ENCODE assay signal across 9 cellular contexts in genomic region chr1:209860293-209860881, GRCh38. TPM values are rescaled to one million over a fixed set of nuclear protein-coding genes. Genes with fewer than 3 reads are reported as not detected.
A peak's percentile ranks its signal among the peaks of the same experiment; 100 is the strongest.
DNase-seq lines count a peak whose midpoint lies in the region; ATAC-seq, FAIRE-seq and TF ChIP-seq lines count a peak whose summit lies in the region.
"Had no signal": no experiment of that assay in that cellular context is flagged by ENCODE, and none has a peak within 500 bp of the region (broad histone marks: within the 10 kb centered on the region; RNA-seq: fewer than 3 reads in every experiment).

No MANE protein-coding gene starts in this region.

- peak; percentile 94 for TF ChIP-seq CTCF in C4-2B (conservative IDR thresholded peaks at IDR 0.05)
- peak; percentile 66 to 95 (median 90) for TF ChIP-seq CTCF in right lobe of liver (IDR thresholded peaks at IDR 0.05)

- H3K27ac Mint-ChIP-seq in activated CD4-positive, alpha-beta T cell treated with anti-CD3 and anti-CD28 coated beads for 36 hours: no peak overlapping the region
- H3K27ac Mint-ChIP-seq: T-helper 1 cell treated with Interleukin-12 subunit alpha and Interleukin-12 subunit beta and Interleukin-4 antibody, amounts not matched to agents 30 μg/mL and 1 μg/mL, for 36 hours had no signal

- POLR2A ChIA-PET in activated CD4-positive, alpha-beta T cell treated with anti-CD3 and anti-CD28 coated beads for 36 hours (lab: Charles Lee): no interaction called here

- no peaks in the 10 kb centered on the region for H3K4me1 ChIP-seq in right lobe of liver

- H3K36me3 ChIP-seq in right lobe of liver: no peaks in the 10 kb centered on the region

- DNase-seq in GM19238 (ENCODE audit: insufficient read length, low spot score) (peak; percentile 56), NCI-H460 (ENCODE audit: extremely low read depth, low read depth) (peak; percentile 82), right lobe of liver (peak; percentile 73 to 75 (median 73))
- DNase-seq in activated CD4-positive, alpha-beta T cell treated with anti-CD3 and anti-CD28 coated beads for 36 hours: peak; percentile 86
- peak; percentile 52 for DNase-seq in stimulated activated CD8-positive, alpha-beta memory T cell treated with anti-CD3 and anti-CD28 coated beads, Interleukin-12 subunit alpha, Interleukin-12 subunit beta, amount 100 ng/mL, for 1 hour (ENCODE audit: low read depth)

- no peaks in the 10 kb centered on the region for H3K9me3 Mint-ChIP-seq in activated CD4-positive, alpha-beta T cell treated with anti-CD3 and anti-CD28 coated beads for 36 hours (ENCODE audit: low read depth)
- H3K9me3 Mint-ChIP-seq: T-helper 1 cell treated with Interleukin-12 subunit alpha and Interleukin-12 subunit beta and Interleukin-4 antibody, amounts not matched to agents 30 μg/mL and 1 μg/mL, for 36 hours had no signal

- no peaks in the 10 kb centered on the region for H3K4me1 Mint-ChIP-seq in activated CD4-positive, alpha-beta T cell treated with anti-CD3 and anti-CD28 coated beads for 36 hours

- H3K36me3 Mint-ChIP-seq in activated CD4-positive, alpha-beta T cell treated with anti-CD3 and anti-CD28 coated beads for 36 hours (ENCODE audit: low read depth): peaks cover 6% of the 10 kb centered on the region

- WGBS in right lobe of liver (ENCODE audit: insufficient coverage, low coverage, low lambda C conversion rate, missing lambda C conversion rate): 12% methylated on average over 7 of the region's 7 CpGs

- no peak overlapping the region for H3K4me3 Mint-ChIP-seq in activated CD4-positive, alpha-beta T cell treated with anti-CD3 and anti-CD28 coated beads for 36 hours
- H3K4me3 Mint-ChIP-seq: T-helper 1 cell treated with Interleukin-12 subunit alpha and Interleukin-12 subunit beta and Interleukin-4 antibody, amounts not matched to agents 30 μg/mL and 1 μg/mL, for 36 hours had no signal

- TF ChIP-seq POLR2A in right lobe of liver (IDR thresholded peaks at IDR 0.05): no peak

- ATAC-seq in HG03280 (IDR thresholded peaks at IDR 0.05; ENCODE audit: unreplicated experiment) (peak; percentile 94), right lobe of liver (peak; percentile 92 to 96 (median 95))
- ATAC-seq in activated CD4-positive, alpha-beta T cell treated with anti-CD3 and anti-CD28 coated beads for 36 hours: peak; percentile 95

- no peak overlapping the region for H3K4me3 ChIP-seq in right lobe of liver

- CTCF ChIA-PET in activated CD4-positive, alpha-beta T cell treated with anti-CD3 and anti-CD28 coated beads for 36 hours (lab: Charles Lee): interaction anchor here (0.6 to 3.5 kb wide), 25 partner anchors 9 to 617 kb away, joined by 3 to 29 read pairs (median 4); no protein-coding TSS in a partner anchor

- H3K27ac ChIP-seq in C4-2B (no peak overlapping the region), right lobe of liver (no peak overlapping the region)

- no peaks in the 10 kb centered on the region for H3K9me3 ChIP-seq in right lobe of liver

- peaks cover 4% of the 10 kb centered on the region for H3K27me3 Mint-ChIP-seq in activated CD4-positive, alpha-beta T cell treated with anti-CD3 and anti-CD28 coated beads for 36 hours

- H3K27me3 ChIP-seq in right lobe of liver: no peaks in the 10 kb centered on the region

- intact Hi-C loops in activated CD4-positive, alpha-beta T cell treated with anti-CD3 and anti-CD28 coated beads for 36 hours (cut with DNase I, micrococcal nuclease): loop anchor here (1.0 to 10.0 kb wide), 6 partner anchors 76 to 540 kb away; partner anchors contain the start of gene SYT14 (in 1 of the 2)
- intact Hi-C loops in right lobe of liver (cut with DNase I): loop anchor here in 1 of 2 donors (10.0 kb wide), 1 partner anchor 124 kb away; no protein-coding TSS in a partner anchor

- peak; percentile 33 for FAIRE-seq in colon (lab: Jason Lieb, UNC)

RNA-seq across cellular contexts. Expression of gene UTP25, which starts 32.6 kb away (rescaled TPM):
- 28.8 and 29.2 TPM in 2 replicates for total RNA-seq in NCI-H460 (2014; rRNA removed; shearing (Covaris generic))
- polyA plus RNA-seq in NCI-H460 (2014; cell fraction: nucleus; rRNA removed): 10.0 and 13.3 TPM in 2 replicates
- 10 to 100 TPM in 1 of 2 experiments, 1 to 10 TPM in 1; 9.4 to 10.4 TPM for total RNA-seq in activated CD4-positive, alpha-beta T cell treated with anti-CD3 and anti-CD28 coated beads for 36 hours
- 1 to 10 TPM; 4.6 to 10.0 (median 6.4) TPM for total RNA-seq in right lobe of liver

RNA-seq across cellular contexts. Expression of gene IRF6, which starts 54.4 kb away (rescaled TPM):
- 0.10 and 0.20 TPM in 2 replicates for total RNA-seq in NCI-H460 (2014; rRNA removed; shearing (Covaris generic))
- polyA plus RNA-seq in NCI-H460 (2014; cell fraction: nucleus; rRNA removed): 0.07 TPM in 1 of 2 replicates, not detected in the other
- under 1 TPM; 0.11 to 0.14 TPM for total RNA-seq in activated CD4-positive, alpha-beta T cell treated with anti-CD3 and anti-CD28 coated beads for 36 hours
- total RNA-seq in right lobe of liver: 10 to 100 TPM; 24.9 to 33.9 (median 28.9) TPM

Comparison
In these comparisons a context has a peak if more than half of its experiments do, and no peak if none do; other contexts are left out.
1. RNA of gene IRF6, which starts 54.4 kb away (total RNA-seq): 24.9 to 33.9 TPM in right lobe of liver; 0.11 to 0.14 TPM in activated CD4-positive, alpha-beta T cell treated with anti-CD3 and anti-CD28 coated beads for 36 hours and 0.10 to 0.20 TPM in NCI-H460; every median in the first group is over 10 times any median in the second.
2. Peak in every context shown above with its lines, with median percentiles within 50 percentile points of each other: DNase-seq and ATAC-seq.